In the genomic region with DNA sequence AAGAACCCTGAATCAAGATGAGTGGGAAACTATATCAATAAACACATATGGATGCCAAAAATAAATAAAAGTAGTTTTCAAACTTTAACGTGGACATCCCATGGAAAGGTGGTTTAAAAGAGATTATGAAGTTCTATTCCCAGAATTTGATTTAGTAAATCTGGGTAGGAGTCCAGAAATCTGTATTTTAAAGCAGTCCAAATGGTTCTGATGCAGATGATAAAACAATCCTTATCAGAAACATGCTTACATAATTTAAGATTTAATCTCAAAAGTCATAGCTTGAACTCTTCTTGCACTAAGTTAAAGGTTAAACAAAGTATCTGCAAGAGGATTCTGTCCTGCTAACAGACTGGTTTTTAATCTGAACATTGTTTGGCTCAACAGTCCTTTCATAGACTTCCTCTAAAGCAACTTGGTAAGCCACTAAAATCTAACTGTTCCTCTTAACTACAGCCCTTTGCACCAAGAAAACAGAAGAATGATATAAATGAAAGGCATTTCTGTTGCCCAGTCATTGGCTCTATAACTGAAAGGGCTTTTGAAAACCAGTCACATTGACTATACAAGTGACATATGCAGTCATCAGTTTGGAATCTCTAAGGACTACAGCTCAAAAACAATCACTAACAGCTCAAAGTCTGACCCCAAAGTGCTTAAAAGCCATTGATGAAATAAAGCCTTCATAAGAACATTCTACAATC, we compare ENCODE assay signal across 8 cellular contexts. TPM values are rescaled to one million over a fixed set of nuclear protein-coding genes. Genes with fewer than 3 reads are reported as not detected.
DNase-seq lines count a peak whose midpoint lies in the region; ATAC-seq and TF ChIP-seq lines count a peak whose summit lies in the region.

No MANE protein-coding gene starts in this region.

- TF ChIP-seq CTCF in OCI-LY1 (IDR thresholded peaks at IDR 0.05; ENCODE audit: low read length), result no peak
- no peak for TF ChIP-seq CTCF in fibroblast of lung (conservative IDR thresholded peaks at IDR 0.05 in 1 of 2, IDR thresholded peaks at IDR 0.05 in 1 of 2; ENCODE audit: low read depth in 1 of 2, low read length in 2 of 2)
- no peak for TF ChIP-seq CTCF in omental fat pad (IDR thresholded peaks at IDR 0.05)
- TF ChIP-seq CTCF in ovary (IDR thresholded peaks at IDR 0.05), result no peak

- H3K9me2 ChIP-seq in OCI-LY1 (ENCODE audit: low read depth, low read length), result no peaks in the 10 kb centered on the region

- ATAC-seq in omental fat pad (ENCODE audit: low FRiP score), result peak; percentile 55
- ATAC-seq in HG02610 (IDR thresholded peaks at IDR 0.05; ENCODE audit: unreplicated experiment), result no peak
- ATAC-seq in GM18867 (IDR thresholded peaks at IDR 0.05; ENCODE audit: unreplicated experiment), result no peak

- H3K9me3 ChIP-seq in OCI-LY1 (ENCODE audit: low read length) (no peaks in the 10 kb centered on the region), fibroblast of lung (ENCODE audit: control insufficient read depth, insufficient read depth, low read depth, low read length) (no peaks in the 10 kb centered on the region), ovary (no peaks in the 10 kb centered on the region)

- H3F3A ChIP-seq in OCI-LY1 (ENCODE audit: insufficient read depth, low read length), result no peaks in the 10 kb centered on the region

- H3K36me3 ChIP-seq in OCI-LY1 (ENCODE audit: insufficient read depth, low read length) (no peaks in the 10 kb centered on the region), fibroblast of lung (ENCODE audit: control insufficient read depth, insufficient read depth, low read length) (no peaks in the 10 kb centered on the region), ovary (no peaks in the 10 kb centered on the region)

- H3K4me1 ChIP-seq in OCI-LY1 (ENCODE audit: insufficient read depth, low read length, severe bottlenecking), result peaks cover 19% of the 10 kb centered on the region
- H3K4me1 ChIP-seq in fibroblast of lung (ENCODE audit: control insufficient read depth, extremely low read depth, insufficient read depth, low read length), result peaks cover 16% of the 10 kb centered on the region
- H3K4me1 ChIP-seq in ovary (ENCODE audit: insufficient read depth), result peaks cover 6% of the 10 kb centered on the region

- no peak overlapping the region for H2AFZ ChIP-seq in OCI-LY1 (ENCODE audit: low read length)
- no peak overlapping the region for H2AFZ ChIP-seq in fibroblast of lung (ENCODE audit: low read length)

- H3K4me3 ChIP-seq in OCI-LY1 (ENCODE audit: low read depth, low read length, poor library complexity, severe bottlenecking) (no peak overlapping the region), fibroblast of lung (replicated peaks in 1 of 4; ENCODE audit: control extremely low read depth in 1 of 4, insufficient read depth in 1 of 4, low read depth in 3 of 4, low read length in 4 of 4) (peak overlapping the region in 1 of 4 experiments; percentile 14), ovary (no peak overlapping the region)

- H3K9ac ChIP-seq in OCI-LY1 (ENCODE audit: low read length), result peak overlapping the region; percentile 34; the same call in 1 of the 2 replicates
- H3K9ac ChIP-seq in fibroblast of lung (ENCODE audit: insufficient read depth, low read length), result peak overlapping the region; percentile 25

- no peak for TF ChIP-seq EP300 in ovary (IDR thresholded peaks at IDR 0.05)

- intact Hi-C loops in ovary (cut with DNase I), result loop anchor here in 1 of 4 donors (10.0 kb wide), 1 partner anchor 45 kb away; no protein-coding TSS in a partner anchor

- H3K79me2 ChIP-seq in OCI-LY1 (ENCODE audit: insufficient read depth, low read length) (peaks cover 13% of the 10 kb centered on the region), fibroblast of lung (ENCODE audit: control insufficient read depth, insufficient read depth, low read length) (peaks cover 69% of the 10 kb centered on the region)

- DNase-seq in COLO829 (ENCODE audit: low spot score), result peak; percentile 85
- peak; percentile 70 to 90 for DNase-seq in fibroblast of lung (ENCODE audit: low read depth in 2 of 2)
- DNase-seq in omental fat pad (ENCODE audit: low spot score), result no peak
- DNase-seq in ovary, result no peak
- DNase-seq in erythroblast (lab: John Stamatoyannopoulos, UW), result no peak

- H3K4me2 ChIP-seq in OCI-LY1 (ENCODE audit: low read length), result peak overlapping the region; percentile 10; the same call in 1 of the 2 replicates
- peak overlapping the region; percentile 59 for H3K4me2 ChIP-seq in fibroblast of lung (ENCODE audit: extremely low read depth, insufficient read depth, low read length)

- H3K27me3 ChIP-seq in OCI-LY1 (ENCODE audit: insufficient read depth, low read length), result no peaks in the 10 kb centered on the region
- no peaks in the 10 kb centered on the region for H3K27me3 ChIP-seq in fibroblast of lung (ENCODE audit: control insufficient read depth, insufficient read depth, low read length)
- no peaks in the 10 kb centered on the region for H3K27me3 ChIP-seq in ovary

- H4K20me1 ChIP-seq in OCI-LY1 (ENCODE audit: insufficient read depth, low read length) (no peaks in the 10 kb centered on the region), fibroblast of lung (ENCODE audit: control insufficient read depth, extremely low read depth, insufficient read depth, low read length) (peaks cover 2% of the 10 kb centered on the region)

- H3K27ac ChIP-seq in OCI-LY1 (ENCODE audit: low read depth, low read length, poor library complexity, severe bottlenecking) (peak overlapping the region; percentile 48), fibroblast of lung (ENCODE audit: insufficient read depth, low read length) (peak overlapping the region; percentile 75), ovary (peak overlapping the region in 1 of 2 donors; percentile 21)

- 4 to 7% (median 6%) methylated on average over 1 of the region's 1 CpG for WGBS in ovary, 3 donors

- TF ChIP-seq POLR2A in ovary (IDR thresholded peaks at IDR 0.05) (no peak), erythroblast (IDR thresholded peaks at IDR 0.05; ENCODE audit: low read length) (no peak)

RNA-seq across cellular contexts. Expression of a gene that starts 23.4 kb away (rescaled TPM):
- 81.7 and 152 TPM in 2 replicates for total RNA-seq in fibroblast of lung
- 243 and 256 TPM in 2 replicates for polyA plus RNA-seq in fibroblast of lung
- polyA plus RNA-seq in fibroblast of lung (2012), result 314 and 333 TPM in 2 replicates
- polyA minus RNA-seq in fibroblast of lung (ENCODE audit: low replicate concordance), result 304 and 360 TPM in 2 replicates
- total RNA-seq in omental fat pad, result 100 to 1,000 TPM; 108 to 186 (median 150) TPM
- 100 to 1,000 TPM in 5 of 7 donors, 10 to 100 TPM in 2; 64.9 to 271 (median 196) TPM for total RNA-seq in ovary
- 100 to 1,000 TPM in 1 of 2 donors, 10 to 100 TPM in 1; 89.3 to 207 TPM for polyA plus RNA-seq in ovary

Comparison
In these comparisons a context has a peak if more than half of its experiments do, and no peak if none do; other contexts are left out.
1. DNase-seq: peak in COLO829 (single experiment) and fibroblast of lung (2 of 2); none in omental fat pad (single experiment), ovary (0 of 5) and erythroblast (0 of 2).